ENCODE assay signal across 8 cellular contexts in genomic region chr7:105759670-105760548, GRCh38.
A peak's percentile ranks its signal among the peaks of the same experiment; 100 is the strongest.
DNase-seq lines count a peak whose midpoint lies in the region; ATAC-seq, FAIRE-seq and TF ChIP-seq lines count a peak whose summit lies in the region.

No MANE protein-coding gene starts in this region.

- H3K9me3 ChIP-seq in BE2C: no peaks in the 10 kb centered on the region
- no peaks in the 10 kb centered on the region for H3K9me3 ChIP-seq in kidney (ENCODE audit: control insufficient read depth in 1 of 2, low read length in 2 of 2)
- H3K9me3 ChIP-seq in suprapubic skin: no peaks in the 10 kb centered on the region

- H3K4me3 Mint-ChIP-seq in GM23338: no peak overlapping the region
- H3K4me3 Mint-ChIP-seq in activated CD4-positive, alpha-beta memory T cell treated with anti-CD3 and anti-CD28 coated beads, Interleukin-2, amount 10 ng/mL, durations not matched to agents 7 days and 5 days: no peak overlapping the region

- no peak overlapping the region for H2AFZ ChIP-seq in GM23338

- intact Hi-C loops in kidney (cut with DNase I): loop anchor here (5.0 kb wide), 1 partner anchor 247 kb away; no protein-coding TSS in a partner anchor

- 78% methylated on average over 2 of the region's 2 CpGs for WGBS in suprapubic skin

- POLR2A ChIA-PET in activated CD4-positive, alpha-beta memory T cell treated with anti-CD3 and anti-CD28 coated beads, Interleukin-2, amount 10 ng/mL, durations not matched to agents 7 days and 5 days (lab: Charles Lee): interaction anchor here (1.0 to 3.2 kb wide), 5 partner anchors 23 to 82 kb away, joined by 3 to 19 read pairs (median 4); no protein-coding TSS in a partner anchor

- TF ChIP-seq CTCF in BE2C (IDR thresholded peaks at IDR 0.05; ENCODE audit: low read depth, low read length) (peak; percentile 66), GM23338 (conservative IDR thresholded peaks at IDR 0.05; ENCODE audit: low read depth in 2 of 2) (peak; percentile 68 to 72), brain microvascular endothelial cell (IDR thresholded peaks at IDR 0.05; ENCODE audit: low read depth, low read length, missing control alignments) (peak; percentile 62), kidney (IDR thresholded peaks at IDR 0.05; ENCODE audit: borderline replicate concordance, extremely low read depth, insufficient read depth) (peak; percentile 44), suprapubic skin (IDR thresholded peaks at IDR 0.05) (peak; percentile 44 to 48)

- CTCF ChIA-PET in activated CD4-positive, alpha-beta memory T cell treated with anti-CD3 and anti-CD28 coated beads, Interleukin-2, amount 10 ng/mL, durations not matched to agents 7 days and 5 days (lab: Charles Lee): interaction anchor here (0.7 to 4.3 kb wide), 50 partner anchors 8 to 287 kb away, joined by 3 to 48 read pairs (median 4); partner anchors contain the start of gene ATXN7L1

- no peak overlapping the region for H3K9ac ChIP-seq in kidney (ENCODE audit: low read length in 2 of 2)

- H3K4me1 Mint-ChIP-seq in GM23338: peaks cover 32% of the 10 kb centered on the region
- H3K4me1 Mint-ChIP-seq in activated CD4-positive, alpha-beta memory T cell treated with anti-CD3 and anti-CD28 coated beads, Interleukin-2, amount 10 ng/mL, durations not matched to agents 7 days and 5 days: peaks cover 30% of the 10 kb centered on the region

- H3K27me3 ChIP-seq in BE2C (no peaks in the 10 kb centered on the region), GM23338 (ENCODE audit: insufficient read depth) (no peaks in the 10 kb centered on the region), brain microvascular endothelial cell (replicated peaks) (no peaks in the 10 kb centered on the region), suprapubic skin (no peaks in the 10 kb centered on the region)

- peaks cover 8% of the 10 kb centered on the region; the same call in 1 of the 2 replicates for H3K9me2 ChIP-seq in GM23338 (ENCODE audit: insufficient read depth)

- H3K36me3 ChIP-seq in BE2C (no peaks in the 10 kb centered on the region), GM23338 (ENCODE audit: insufficient read depth) (no peaks in the 10 kb centered on the region), brain microvascular endothelial cell (replicated peaks) (no peaks in the 10 kb centered on the region), kidney (ENCODE audit: control insufficient read depth in 1 of 2, insufficient read depth in 2 of 2, low read length in 2 of 2) (no peaks in the 10 kb centered on the region), suprapubic skin (peaks cover 9% of the 10 kb centered on the region)

- H3K27me3 Mint-ChIP-seq in GM23338 (ENCODE audit: insufficient read depth, low read depth, poor library complexity): peaks cover 7% of the 10 kb centered on the region
- H3K27me3 Mint-ChIP-seq in activated CD4-positive, alpha-beta memory T cell treated with anti-CD3 and anti-CD28 coated beads, Interleukin-2, amount 10 ng/mL, durations not matched to agents 7 days and 5 days: peaks cover 10% of the 10 kb centered on the region

- TF ChIP-seq EP300 in suprapubic skin (IDR thresholded peaks at IDR 0.05): no peak

- peaks cover 4% of the 10 kb centered on the region for H3K36me3 Mint-ChIP-seq in GM23338 (ENCODE audit: low read depth)
- H3K36me3 Mint-ChIP-seq in activated CD4-positive, alpha-beta memory T cell treated with anti-CD3 and anti-CD28 coated beads, Interleukin-2, amount 10 ng/mL, durations not matched to agents 7 days and 5 days (ENCODE audit: low read depth): no peaks in the 10 kb centered on the region

- ATAC-seq in GM23338 (peak; percentile 66), HG02759 (IDR thresholded peaks at IDR 0.05; ENCODE audit: unreplicated experiment) (no peak)

- no peak for TF ChIP-seq POLR2A in suprapubic skin (IDR thresholded peaks at IDR 0.05)

- H3K4me2 ChIP-seq in GM23338: no peak overlapping the region

- H3K79me2 ChIP-seq in GM23338 (replicated peaks; ENCODE audit: insufficient read depth): 0 out of 2 replicates have a peak, but pooled peaks cover 4% of the 10 kb centered on the region

- no peaks in the 10 kb centered on the region for H4K20me1 ChIP-seq in GM23338 (replicated peaks; ENCODE audit: insufficient read depth)

- H3K9me3 Mint-ChIP-seq in GM23338: no peaks in the 10 kb centered on the region
- no peaks in the 10 kb centered on the region for H3K9me3 Mint-ChIP-seq in activated CD4-positive, alpha-beta memory T cell treated with anti-CD3 and anti-CD28 coated beads, Interleukin-2, amount 10 ng/mL, durations not matched to agents 7 days and 5 days

- H3F3A ChIP-seq in GM23338 (replicated peaks; ENCODE audit: low read depth): 0 out of 2 replicates have a peak, but pooled peaks cover 3% of the 10 kb centered on the region

- H3K27ac ChIP-seq in GM23338 (ENCODE audit: low read depth) (no peak overlapping the region; the same call in 1 of the 2 replicates), brain microvascular endothelial cell (no peak overlapping the region), kidney (ENCODE audit: low read depth in 2 of 2, low read length in 2 of 2) (no peak overlapping the region), suprapubic skin (no peak overlapping the region)

- H3K4me3 ChIP-seq in BE2C (ENCODE audit: low read depth, low read length) (no peak overlapping the region), GM23338 (no peak overlapping the region), brain microvascular endothelial cell (ENCODE audit: low read depth, low read length) (no peak overlapping the region), kidney (ENCODE audit: low read length in 2 of 2) (no peak overlapping the region), suprapubic skin (no peak overlapping the region)

- in situ Hi-C loops in brain microvascular endothelial cell (cut with HindIII; ENCODE audit: low pct_ligation_motif_present, low sequenced_read_pairs): loop anchor here (25.0 kb wide), 1 partner anchor 277 kb away; no protein-coding TSS in a partner anchor

- H3K4me1 ChIP-seq in BE2C (peaks cover 14% of the 10 kb centered on the region), GM23338 (ENCODE audit: insufficient read depth) (peaks cover 19% of the 10 kb centered on the region), kidney (ENCODE audit: control insufficient read depth in 1 of 2, insufficient read depth in 1 of 2, low read depth in 1 of 2, low read length in 2 of 2) (no peaks in the 10 kb centered on the region), suprapubic skin (no peaks in the 10 kb centered on the region)

- no peak overlapping the region for H3K27ac Mint-ChIP-seq in GM23338
- H3K27ac Mint-ChIP-seq in activated CD4-positive, alpha-beta memory T cell treated with anti-CD3 and anti-CD28 coated beads, Interleukin-2, amount 10 ng/mL, durations not matched to agents 7 days and 5 days: no peak overlapping the region

- no peak for FAIRE-seq in kidney (lab: Jason Lieb, UNC)

- DNase-seq in BE2C (peak; percentile 62), GM23338 (ENCODE audit: low spot score) (peak; percentile 77), NCI-H526 treated with DMSO at 0.1 percent for 48 hours (lab: John Stamatoyannopoulos, UW) (peak; percentile 56), brain microvascular endothelial cell (peak; percentile 67), kidney (no peak), suprapubic skin (ENCODE audit: low spot score in 2 of 2) (no peak)
- no peak for DNase-seq in activated CD4-positive, alpha-beta memory T cell treated with anti-CD3 and anti-CD28 coated beads, Interleukin-2, amount 10 ng/mL, durations not matched to agents 7 days and 5 days

TF ChIP-seq in GM23338, 12 proteins besides CTCF, POLR2A, EP300 and RAD21 (continues in another document):
- no peak for TF ChIP-seq CREB1 (CRISPR knock-in tag; IDR thresholded peaks at IDR 0.05; ENCODE audit: low read depth)
- no peak for TF ChIP-seq EZH2 (IDR thresholded peaks at IDR 0.05; ENCODE audit: low read depth, unreplicated experiment)
- TF ChIP-seq STAT1 (IDR thresholded peaks at IDR 0.05; ENCODE audit: unreplicated experiment): no peak
- TF ChIP-seq JUNB (IDR thresholded peaks at IDR 0.05; ENCODE audit: unreplicated experiment): no peak
- no peak for TF ChIP-seq ETS1 (IDR thresholded peaks at IDR 0.05)
- no peak for TF ChIP-seq POLR2AphosphoS5 (IDR thresholded peaks at IDR 0.05; ENCODE audit: low read depth)
- no peak for TF ChIP-seq REST (IDR thresholded peaks at IDR 0.05; ENCODE audit: unreplicated experiment)
- no peak for TF ChIP-seq ZNF114 (CRISPR knock-in tag; IDR thresholded peaks at IDR 0.05)

Comparison
In these comparisons a context has a peak if more than half of its experiments do, and no peak if none do; other contexts are left out.
1. DNase-seq: peak in BE2C (single experiment), GM23338 (single experiment), NCI-H526 treated with DMSO at 0.1 percent for 48 hours (single experiment) and brain microvascular endothelial cell (single experiment); none in kidney (single experiment), suprapubic skin (0 of 2) and activated CD4-positive, alpha-beta memory T cell treated with anti-CD3 and anti-CD28 coated beads, Interleukin-2, amount 10 ng/mL, durations not matched to agents 7 days and 5 days (single experiment).
2. Peak in every context shown above with its lines, with median percentiles within 50 percentile points of each other: CTCF ChIP-seq.